In the genomic region with DNA sequence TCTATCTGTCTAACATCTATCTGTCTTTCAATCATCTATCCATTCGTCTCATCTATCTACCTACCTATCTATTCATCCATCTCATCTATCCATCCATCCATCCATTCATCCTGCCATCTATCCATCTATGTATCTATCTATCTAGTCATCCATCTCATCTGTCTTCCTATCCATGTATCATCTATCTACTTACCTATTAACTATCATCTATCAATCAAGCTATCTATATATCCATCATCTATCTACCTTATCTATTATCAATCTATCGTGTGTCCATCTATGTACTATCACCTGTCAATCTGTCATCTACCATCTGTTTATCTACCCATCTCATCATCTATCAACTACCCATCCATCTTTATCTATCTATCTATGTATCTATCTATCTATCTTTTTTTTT, we compare ENCODE assay signal across 36 cellular contexts.
"Had no signal": no experiment of that assay in that cellular context is flagged by ENCODE, and none has a peak within 500 bp of the region (broad histone marks: within the 10 kb centered on the region; RNA-seq: fewer than 3 reads in every experiment).

No MANE protein-coding gene starts in this region.

- H3K4me3 ChIP-seq: MG63 had no signal

- H3K36me3 ChIP-seq: MG63 had no signal

- DNase-seq: Karpas-422, Kasumi-1, MG63, MM.1S, MV-4-11, NCI-H1048, NCI-H1092, NCI-H1092 treated with DMSO at 0.1 percent for 48 hours, NCI-H1105, NCI-H1105 treated with DMSO at 0.1 percent for 48 hours, NCI-H1417, NCI-H1417 treated with DMSO at 0.1 percent for 48 hours, NCI-H1436, NCI-H1436 treated with DMSO at 0.1 percent for 48 hours, NCI-H146, NCI-H1694, NCI-H1694 treated with DMSO at 0.1 percent for 48 hours, NCI-H187, NCI-H1930, NCI-H2029, NCI-H2029 treated with DMSO at 0.1 percent for 48 hours, NCI-H2081, NCI-H2081 treated with DMSO at 0.1 percent for 48 hours, NCI-H2107, NCI-H2171, NCI-H2171 treated with DMSO at 0.1 percent for 48 hours, NCI-H2227 treated with DMSO at 0.1 percent for 48 hours, NCI-H226, NCI-H345, NCI-H446, NCI-H446 treated with DMSO at 0.1 percent for 48 hours, NCI-H510A, NCI-H510A treated with DMSO at 0.1 percent for 48 hours, NCI-H524, NCI-H524 treated with DMSO at 0.1 percent for 48 hours, NCI-H526 had no signal

- H3K9me3 ChIP-seq: MG63 had no signal

- H3K27me3 ChIP-seq: MG63 had no signal
